Comparison of ENCODE assay signal across 24 cellular contexts in the genomic region with DNA sequence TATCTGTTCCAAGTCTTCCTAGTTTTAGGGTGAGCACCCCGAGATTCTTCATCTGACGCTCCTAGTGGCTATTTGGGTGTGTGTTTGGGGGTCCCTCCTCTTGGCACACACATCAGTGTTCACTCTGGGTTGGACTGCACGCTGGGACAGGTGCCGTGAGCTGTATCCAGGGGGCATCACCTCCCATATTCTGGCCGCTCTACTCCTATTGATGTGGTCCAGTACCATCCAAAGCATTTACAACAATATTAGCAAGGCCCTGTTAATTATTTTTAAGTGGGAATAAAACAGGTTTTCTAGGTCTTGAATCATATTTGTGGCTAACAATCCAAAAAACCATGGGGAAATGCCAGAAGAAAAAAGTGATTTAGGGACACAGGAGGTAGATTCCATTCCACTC. TPM values are rescaled to one million over a fixed set of nuclear protein-coding genes. Genes with fewer than 3 reads are reported as not detected.
DNase-seq lines count a peak whose midpoint lies in the region; TF ChIP-seq lines count a peak whose summit lies in the region.
"Had no signal": no experiment of that assay in that cellular context is flagged by ENCODE, and none has a peak within 500 bp of the region (broad histone marks: within the 10 kb centered on the region; RNA-seq: fewer than 3 reads in every experiment).

No MANE protein-coding gene starts in this region.

- TF ChIP-seq EP300 in esophagus muscularis mucosa (IDR thresholded peaks at IDR 0.05), result no peak

- POLR2A ChIA-PET in activated CD4-positive, alpha-beta memory T cell treated with anti-CD3 and anti-CD28 coated beads, Interleukin-2, amount 10 ng/mL, durations not matched to agents 7 days and 5 days (lab: Charles Lee), result no interaction called here

- no peaks in the 10 kb centered on the region for H3K9me3 ChIP-seq in esophagus muscularis mucosa
- H3K9me3 ChIP-seq: BE2C, BLaER1 had no signal

- H3K27me3 Mint-ChIP-seq in activated naive CD4-positive, alpha-beta T cell treated with anti-CD3 and anti-CD28 coated beads, Interleukin-2, amount 50 U/mL, for 24 hours, result peaks cover 7% of the 10 kb centered on the region
- peaks cover 25% of the 10 kb centered on the region for H3K27me3 Mint-ChIP-seq in HFFc6 (ENCODE audit: insufficient read depth)
- H3K27me3 Mint-ChIP-seq in activated CD4-positive, alpha-beta memory T cell treated with anti-CD3 and anti-CD28 coated beads, Interleukin-2, amount 10 ng/mL, durations not matched to agents 7 days and 5 days, result peaks cover 2% of the 10 kb centered on the region

- CTCF ChIA-PET in activated CD4-positive, alpha-beta memory T cell treated with anti-CD3 and anti-CD28 coated beads, Interleukin-2, amount 10 ng/mL, durations not matched to agents 7 days and 5 days (lab: Charles Lee), result interaction anchor here (0.9 kb wide), 1 partner anchor 14 kb away, joined by 4 read pairs; no protein-coding TSS in a partner anchor

- no peaks in the 10 kb centered on the region for H3K36me3 ChIP-seq in esophagus muscularis mucosa
- H3K36me3 ChIP-seq: BE2C, BLaER1 had no signal

- H3K4me1 ChIP-seq in esophagus muscularis mucosa, result peaks cover 17 to 42% (median 39%) of the 10 kb centered on the region in 4 donors
- H3K4me1 ChIP-seq: BE2C had no signal

- TF ChIP-seq CTCF in HFFc6 (IDR thresholded peaks at IDR 0.05) (no peak), esophagus muscularis mucosa (IDR thresholded peaks at IDR 0.05) (no peak)

- H3K4me3 Mint-ChIP-seq in activated naive CD4-positive, alpha-beta T cell treated with anti-CD3 and anti-CD28 coated beads, Interleukin-2, amount 50 U/mL, for 24 hours, result no peak overlapping the region
- peak overlapping the region; percentile 20; the same call in 1 of the 2 replicates for H3K4me3 Mint-ChIP-seq in HFFc6
- H3K4me3 Mint-ChIP-seq in activated CD4-positive, alpha-beta memory T cell treated with anti-CD3 and anti-CD28 coated beads, Interleukin-2, amount 10 ng/mL, durations not matched to agents 7 days and 5 days, result no peak overlapping the region
- H3K4me3 Mint-ChIP-seq: CD14-positive monocyte; CD4-positive, alpha-beta memory T cell; CD4-positive, CD25-positive, alpha-beta regulatory T cell; CD8-positive, alpha-beta memory T cell had no signal

- H3K36me3 Mint-ChIP-seq in activated naive CD4-positive, alpha-beta T cell treated with anti-CD3 and anti-CD28 coated beads, Interleukin-2, amount 50 U/mL, for 24 hours, result no peaks in the 10 kb centered on the region
- H3K36me3 Mint-ChIP-seq in HFFc6 (ENCODE audit: low read depth), result no peaks in the 10 kb centered on the region
- H3K36me3 Mint-ChIP-seq in activated CD4-positive, alpha-beta memory T cell treated with anti-CD3 and anti-CD28 coated beads, Interleukin-2, amount 10 ng/mL, durations not matched to agents 7 days and 5 days (ENCODE audit: low read depth), result no peaks in the 10 kb centered on the region
- H3K36me3 Mint-ChIP-seq: CD14-positive monocyte; CD4-positive, alpha-beta memory T cell; CD4-positive, CD25-positive, alpha-beta regulatory T cell; CD8-positive, alpha-beta memory T cell had no signal

- H3K4me1 Mint-ChIP-seq in activated naive CD4-positive, alpha-beta T cell treated with anti-CD3 and anti-CD28 coated beads, Interleukin-2, amount 50 U/mL, for 24 hours, result no peaks in the 10 kb centered on the region
- peaks cover 34% of the 10 kb centered on the region for H3K4me1 Mint-ChIP-seq in HFFc6 (ENCODE audit: low read depth)
- no peaks in the 10 kb centered on the region for H3K4me1 Mint-ChIP-seq in activated CD4-positive, alpha-beta memory T cell treated with anti-CD3 and anti-CD28 coated beads, Interleukin-2, amount 10 ng/mL, durations not matched to agents 7 days and 5 days
- H3K4me1 Mint-ChIP-seq: CD8-positive, alpha-beta memory T cell had no signal

- intact Hi-C loops in esophagus muscularis mucosa (cut with DNase I), result no loop called here

- 98% methylated on average over 5 of the region's 5 CpGs for WGBS in esophagus muscularis mucosa

- H3K27ac ChIP-seq in esophagus muscularis mucosa (replicated peaks in 1 of 4), result no peak overlapping the region
- H3K27ac ChIP-seq: BLaER1 had no signal

- no peak for TF ChIP-seq POLR2A in esophagus muscularis mucosa (IDR thresholded peaks at IDR 0.05; ENCODE audit: low read depth)

- H3K4me3 ChIP-seq in esophagus muscularis mucosa, result no peak overlapping the region
- H3K4me3 ChIP-seq: BLaER1, GM12878 had no signal

- no peaks in the 10 kb centered on the region for H3K27me3 ChIP-seq in esophagus muscularis mucosa
- H3K27me3 ChIP-seq: BLaER1 had no signal

- DNase-seq in activated naive CD4-positive, alpha-beta T cell treated with Interleukin-2 at 50 U/mL for 16 hours, result no peak
- DNase-seq in HFFc6 (no peak), esophagus muscularis mucosa (ENCODE audit: extremely low spot score) (peak; percentile 42), NCI-H2081 (lab: John Stamatoyannopoulos, UW) (no peak)
- DNase-seq in activated CD4-positive, alpha-beta memory T cell treated with anti-CD3 and anti-CD28 coated beads, Interleukin-2, amount 10 ng/mL, durations not matched to agents 7 days and 5 days, result no peak
- DNase-seq: 8988T; ACHN; BE2C; C1 segment of cervical spinal cord; CD4-positive, alpha-beta memory T cell; CD4-positive, CD25-positive, alpha-beta regulatory T cell; CD8-positive, alpha-beta memory T cell; COR-L47; DMS 273 treated with DMSO at 0.1 percent for 48 hours; DMS153; DMS79; DND-41; EL; GDM1 had no signal

- H3K9me3 Mint-ChIP-seq in activated naive CD4-positive, alpha-beta T cell treated with anti-CD3 and anti-CD28 coated beads, Interleukin-2, amount 50 U/mL, for 24 hours, result no peaks in the 10 kb centered on the region
- H3K9me3 Mint-ChIP-seq in HFFc6, result no peaks in the 10 kb centered on the region
- no peaks in the 10 kb centered on the region for H3K9me3 Mint-ChIP-seq in activated CD4-positive, alpha-beta memory T cell treated with anti-CD3 and anti-CD28 coated beads, Interleukin-2, amount 10 ng/mL, durations not matched to agents 7 days and 5 days
- H3K9me3 Mint-ChIP-seq: CD14-positive monocyte; CD8-positive, alpha-beta memory T cell had no signal

- peak overlapping the region; percentile 55 for H3K27ac Mint-ChIP-seq in activated naive CD4-positive, alpha-beta T cell treated with anti-CD3 and anti-CD28 coated beads, Interleukin-2, amount 50 U/mL, for 24 hours
- H3K27ac Mint-ChIP-seq in HFFc6, result no peak overlapping the region
- H3K27ac Mint-ChIP-seq in activated CD4-positive, alpha-beta memory T cell treated with anti-CD3 and anti-CD28 coated beads, Interleukin-2, amount 10 ng/mL, durations not matched to agents 7 days and 5 days, result no peak overlapping the region
- H3K27ac Mint-ChIP-seq: CD4-positive, CD25-positive, alpha-beta regulatory T cell had no signal

RNA-seq across cellular contexts. Expression of a gene that starts 26.4 kb away (rescaled TPM):
- total RNA-seq in HFFc6 (2021; fragmentation: NEBNext Ultra II Directional; extraction: Animal tissue kit (Norgen Biotek cat#: 25700)), result not detected
- 1 to 10 TPM; 1.2 to 2.3 (median 2.0) TPM for total RNA-seq in esophagus muscularis mucosa
- total RNA-seq in activated CD4-positive, alpha-beta memory T cell treated with anti-CD3 and anti-CD28 coated beads, Interleukin-2, amount 10 ng/mL, durations not matched to agents 7 days and 5 days, result not detected
- total RNA-seq: CD4-positive, alpha-beta memory T cell; CD8-positive, alpha-beta memory T cell; G401; GM12878 had no signal

RNA-seq across cellular contexts. Expression of a gene that starts 58.4 kb away (rescaled TPM):
- under 1 TPM in 5 of 6 experiments, not detected in 1; 0.14 to 0.33 (median 0.18) TPM for total RNA-seq in HFFc6 (2021; fragmentation: NEBNext Ultra II Directional; extraction: Animal tissue kit (Norgen Biotek cat#: 25700))
- 1 to 10 TPM; 1.7 to 3.8 (median 2.7) TPM for total RNA-seq in esophagus muscularis mucosa
- total RNA-seq in activated CD4-positive, alpha-beta memory T cell treated with anti-CD3 and anti-CD28 coated beads, Interleukin-2, amount 10 ng/mL, durations not matched to agents 7 days and 5 days, result not detected
- total RNA-seq: CD4-positive, alpha-beta memory T cell; CD4-positive, CD25-positive, alpha-beta regulatory T cell; CD8-positive, alpha-beta memory T cell had no signal
